Comparison of ENCODE assay signal across 8 cellular contexts in genomic region chr22:44172370-44173108, GRCh38. TPM values are rescaled to one million over a fixed set of nuclear protein-coding genes. Genes with fewer than 3 reads are reported as not detected.
A peak's percentile ranks its signal among the peaks of the same experiment; 100 is the strongest.
DNase-seq lines count a peak whose midpoint lies in the region; ATAC-seq, FAIRE-seq and TF ChIP-seq lines count a peak whose summit lies in the region.

No MANE protein-coding gene starts in this region.

- TF ChIP-seq CTCF in LNCaP clone FGC (IDR thresholded peaks at IDR 0.05; ENCODE audit: control insufficient read depth, extremely low read depth, insufficient read depth) (no peak), brain (conservative IDR thresholded peaks at IDR 0.05) (no peak), natural killer cell (IDR thresholded peaks at IDR 0.05) (no peak)

- peaks cover 37% of the 10 kb centered on the region for H3K4me1 Mint-ChIP-seq in brain
- H3K4me1 Mint-ChIP-seq in natural killer cell, result no peaks in the 10 kb centered on the region

- no peak for TF ChIP-seq POLR2A in H54 (IDR thresholded peaks at IDR 0.05; ENCODE audit: low read depth, low read length)

- H3K27ac Mint-ChIP-seq in brain, result peak overlapping the region in 3 of 5 experiments; percentile 56 to 70 (median 62)
- no peak overlapping the region for H3K27ac Mint-ChIP-seq in natural killer cell
- H3K27ac Mint-ChIP-seq in activated naive CD4-positive, alpha-beta T cell treated with anti-CD3 and anti-CD28 coated beads, Interleukin-2, amount 50 U/mL, for 72 hours, result no peak overlapping the region

- peak; percentile 68 for DNase-seq in GM19240 (ENCODE audit: insufficient read length, low spot score)
- DNase-seq in LNCaP clone FGC (ENCODE audit: low read depth), result peak; percentile 52
- DNase-seq in natural killer cell, result no peak
- DNase-seq in H54 (ENCODE audit: insufficient read length, low spot score), result no peak
- DNase-seq in NCI-H1694 treated with DMSO at 0.1 percent for 48 hours (lab: John Stamatoyannopoulos, UW), result no peak
- no peak for DNase-seq in activated naive CD4-positive, alpha-beta T cell treated with anti-CD3 and anti-CD28 coated beads, Interleukin-2, amount 50 U/mL, for 72 hours (ENCODE audit: low spot score in 2 of 2)
- no peak for DNase-seq in NCI-H2227 treated with DMSO at 0.1 percent for 48 hours (lab: John Stamatoyannopoulos, UW)

- H3K36me3 Mint-ChIP-seq in brain, result no peaks in the 10 kb centered on the region
- no peaks in the 10 kb centered on the region for H3K36me3 Mint-ChIP-seq in natural killer cell
- no peaks in the 10 kb centered on the region for H3K36me3 Mint-ChIP-seq in activated naive CD4-positive, alpha-beta T cell treated with anti-CD3 and anti-CD28 coated beads, Interleukin-2, amount 50 U/mL, for 72 hours

- H3K27me3 Mint-ChIP-seq in brain, result peaks cover 7% of the 10 kb centered on the region
- no peaks in the 10 kb centered on the region for H3K27me3 Mint-ChIP-seq in natural killer cell (ENCODE audit: low read depth in 2 of 2)

- FAIRE-seq in H54 (lab: Jason Lieb, UNC), result no peak

- H3K4me3 ChIP-seq in LNCaP clone FGC (ENCODE audit: low read depth, low read length), result no peak overlapping the region

- ATAC-seq in natural killer cell, result peak in 2 of 3 donors; percentile 36 to 72
- no peak for ATAC-seq in activated naive CD4-positive, alpha-beta T cell treated with anti-CD3 and anti-CD28 coated beads, Interleukin-2, amount 50 U/mL, for 72 hours

- intact Hi-C loops in natural killer cell (cut with micrococcal nuclease), result no loop called here

- H3K9me3 Mint-ChIP-seq in brain (peaks cover 0 to 2% (median 0%) of the 10 kb centered on the region in 5 experiments), natural killer cell (no peaks in the 10 kb centered on the region)
- no peaks in the 10 kb centered on the region for H3K9me3 Mint-ChIP-seq in activated naive CD4-positive, alpha-beta T cell treated with anti-CD3 and anti-CD28 coated beads, Interleukin-2, amount 50 U/mL, for 72 hours

- H3K4me3 Mint-ChIP-seq in brain (no peak overlapping the region), natural killer cell (no peak overlapping the region)

RNA-seq across cellular contexts. Expression of gene PARVG, which starts 8.2 kb away (rescaled TPM):
- 5.1 TPM for polyA plus RNA-seq in brain (ENCODE audit: insufficient read depth, low read depth, low replicate concordance)
- 100 to 1,000 TPM; 130 to 146 (median 131) TPM for total RNA-seq in natural killer cell
- 10 to 100 TPM; 55.5 to 85.1 TPM for total RNA-seq in activated naive CD4-positive, alpha-beta T cell treated with anti-CD3 and anti-CD28 coated beads, Interleukin-2, amount 50 U/mL, for 72 hours

Comparison
In these comparisons a context has a peak if more than half of its experiments do, and no peak if none do; other contexts are left out.
1. DNase-seq: peak in GM19240 (single experiment) and LNCaP clone FGC (single experiment); none in natural killer cell (single experiment), H54 (single experiment), NCI-H1694 treated with DMSO at 0.1 percent for 48 hours (single experiment), activated naive CD4-positive, alpha-beta T cell treated with anti-CD3 and anti-CD28 coated beads, Interleukin-2, amount 50 U/mL, for 72 hours (0 of 2) and NCI-H2227 treated with DMSO at 0.1 percent for 48 hours (single experiment).
2. H3K27ac Mint-ChIP-seq: peak in brain (3 of 5); none in natural killer cell (0 of 2) and activated naive CD4-positive, alpha-beta T cell treated with anti-CD3 and anti-CD28 coated beads, Interleukin-2, amount 50 U/mL, for 72 hours (0 of 2).
3. ATAC-seq: peak in natural killer cell (2 of 3); none in activated naive CD4-positive, alpha-beta T cell treated with anti-CD3 and anti-CD28 coated beads, Interleukin-2, amount 50 U/mL, for 72 hours (0 of 2).